ENCODE assay signal across 9 cellular contexts in genomic region chr11:45209904-45210699, GRCh38.
DNase-seq lines count a peak whose midpoint lies in the region; ATAC-seq and TF ChIP-seq lines count a peak whose summit lies in the region.
"Had no signal": no experiment of that assay in that cellular context is flagged by ENCODE, and none has a peak within 500 bp of the region (broad histone marks: within the 10 kb centered on the region; RNA-seq: fewer than 3 reads in every experiment).

No MANE protein-coding gene starts in this region.

- peaks cover 26% of the 10 kb centered on the region for H3K36me3 ChIP-seq in lower lobe of right lung
- H3K36me3 ChIP-seq in testis (ENCODE audit: low read depth, missing control alignments) = no peaks in the 10 kb centered on the region

- WGBS in testis, 2 donors = 13 to 28% methylated on average over 22 to 29 of the region's 29 CpGs

- H3K36me3 Mint-ChIP-seq in immature natural killer cell = peaks cover 5 to 27% (median 13%) of the 10 kb centered on the region in 3 donors

- H3K4me1 ChIP-seq in lower lobe of right lung (peaks cover 32% of the 10 kb centered on the region), testis (peaks cover 27% of the 10 kb centered on the region)

- intact Hi-C loops in dorsolateral prefrontal cortex (cut with DNase I) (no loop called here), lower lobe of right lung (cut with DNase I) (no loop called here), testis (cut with DNase I; ENCODE audit: low total_unique reads) (loop anchor here (10.0 kb wide), 1 partner anchor 65 kb away; the partner anchor contains the start of gene PRDM11)

- peaks cover 6% of the 10 kb centered on the region in 2 donors for H3K4me1 Mint-ChIP-seq in immature natural killer cell

- H3K27me3 ChIP-seq in dorsolateral prefrontal cortex (no peaks in the 10 kb centered on the region), lower lobe of right lung (ENCODE audit: low read depth) (no peaks in the 10 kb centered on the region), testis (no peaks in the 10 kb centered on the region)

- H3K4me3 Mint-ChIP-seq in immature natural killer cell = no peak overlapping the region
- H3K4me3 Mint-ChIP-seq: naive thymus-derived CD4-positive, alpha-beta T cell; T-cell had no signal

- no peaks in the 10 kb centered on the region for H3K9me3 Mint-ChIP-seq in immature natural killer cell
- H3K9me3 Mint-ChIP-seq: T-cell had no signal

- no peak for TF ChIP-seq POLR2A in testis (IDR thresholded peaks at IDR 0.05)

- H3K27ac ChIP-seq in dorsolateral prefrontal cortex (peak overlapping the region in 58 of 59 donors; percentile 51 to 96 (median 84)), lower lobe of right lung (peak overlapping the region; percentile 86), testis (peak overlapping the region; percentile 86 to 87)

- no peak overlapping the region for H3K27ac Mint-ChIP-seq in immature natural killer cell
- H3K27ac Mint-ChIP-seq: naive thymus-derived CD4-positive, alpha-beta T cell; T-cell had no signal

- peak; percentile 76 to 80 for ATAC-seq in lower lobe of right lung
- ATAC-seq: naive thymus-derived CD4-positive, alpha-beta T cell; T-cell had no signal

- DNase-seq in NCI-H2029 treated with DMSO at 0.1 percent for 48 hours (lab: John Stamatoyannopoulos, UW) (peak; percentile 46), dorsolateral prefrontal cortex (peak; percentile 59 to 89 (median 83)), lower lobe of right lung (peak; percentile 82), testis (peak; percentile 97), immature natural killer cell (no peak), HCEC 1CT (no peak)
- no peak for DNase-seq in activated T-cell treated with anti-CD3 and anti-CD28 coated beads, Interleukin-2, amount 50 U/mL, for 48 hours
- DNase-seq: naive thymus-derived CD4-positive, alpha-beta T cell; T-cell had no signal

- TF ChIP-seq CTCF in dorsolateral prefrontal cortex (IDR thresholded peaks at IDR 0.05 in 54 of 56, conservative IDR thresholded peaks at IDR 0.05 in 2 of 56; ENCODE audit: low read depth in 1 of 56, partially characterized antibody in 56 of 56) = peak in 4 of 56 donors; percentile 12 to 27 (median 16)
- TF ChIP-seq CTCF in lower lobe of right lung (IDR thresholded peaks at IDR 0.05) = no peak
- TF ChIP-seq CTCF in testis (IDR thresholded peaks at IDR 0.05) = peak in 1 of 3 experiments; percentile 2

- H3K4me3 ChIP-seq in dorsolateral prefrontal cortex (peak overlapping the region in 38 of 59 donors; percentile 2 to 41 (median 21)), lower lobe of right lung (peak overlapping the region; percentile 35), testis (no peak overlapping the region)

- H3K9me3 ChIP-seq in lower lobe of right lung = no peaks in the 10 kb centered on the region
- no peaks in the 10 kb centered on the region for H3K9me3 ChIP-seq in testis

- H3K27me3 Mint-ChIP-seq in immature natural killer cell (ENCODE audit: low read depth in 3 of 3) = peaks cover 0 to 2% (median 0%) of the 10 kb centered on the region in 3 donors
- H3K27me3 Mint-ChIP-seq: naive thymus-derived CD4-positive, alpha-beta T cell; T-cell had no signal

Comparison
In these comparisons a context has a peak if more than half of its experiments do, and no peak if none do; other contexts are left out.
1. DNase-seq: peak in NCI-H2029 treated with DMSO at 0.1 percent for 48 hours (single experiment), dorsolateral prefrontal cortex (10 of 10), lower lobe of right lung (single experiment) and testis (single experiment); none in immature natural killer cell (0 of 3), HCEC 1CT (single experiment) and activated T-cell treated with anti-CD3 and anti-CD28 coated beads, Interleukin-2, amount 50 U/mL, for 48 hours (0 of 2).
2. H3K4me3 ChIP-seq: peak in dorsolateral prefrontal cortex (38 of 59) and lower lobe of right lung (single experiment); none in testis (0 of 2).
3. Peak in every context shown above with its lines, with median percentiles within 50 percentile points of each other: H3K27ac ChIP-seq.